ENCODE assay signal across 22 cellular contexts in genomic region chr6:169168706-169169105, GRCh38.
DNase-seq lines count a peak whose midpoint lies in the region; ATAC-seq, FAIRE-seq and TF ChIP-seq lines count a peak whose summit lies in the region.
"Had no signal": no experiment of that assay in that cellular context is flagged by ENCODE, and none has a peak within 500 bp of the region (broad histone marks: within the 10 kb centered on the region; RNA-seq: fewer than 3 reads in every experiment).

No MANE protein-coding gene starts in this region.

- H3K9me2 ChIP-seq in HCT116 (ENCODE audit: insufficient read depth) = no peaks in the 10 kb centered on the region

- H3K9me3 ChIP-seq in HCT116 (ENCODE audit: control insufficient read depth in 1 of 2, insufficient read depth in 1 of 2, low read depth in 1 of 2, low read length in 2 of 2) = no peaks in the 10 kb centered on the region
- H3K9me3 ChIP-seq in ascending aorta = no peaks in the 10 kb centered on the region
- no peaks in the 10 kb centered on the region for H3K9me3 ChIP-seq in right atrium auricular region
- H3K9me3 ChIP-seq in skeletal muscle satellite cell (replicated peaks; ENCODE audit: low read length) = peaks cover 4% of the 10 kb centered on the region
- no peaks in the 10 kb centered on the region for H3K9me3 ChIP-seq in gastroesophageal sphincter
- H3K9me3 ChIP-seq: adrenal gland, tibial nerve had no signal

- H3K27me3 ChIP-seq in HCT116 (ENCODE audit: insufficient read depth, low read length) (no peaks in the 10 kb centered on the region), ascending aorta (no peaks in the 10 kb centered on the region), right atrium auricular region (no peaks in the 10 kb centered on the region), skeletal muscle satellite cell (ENCODE audit: control insufficient read depth, insufficient read depth, low read length) (no peaks in the 10 kb centered on the region), gastroesophageal sphincter (no peaks in the 10 kb centered on the region)
- H3K27me3 ChIP-seq: adrenal gland, tibial nerve had no signal

- no peaks in the 10 kb centered on the region for H3K79me2 ChIP-seq in HCT116 (ENCODE audit: insufficient read depth, low read length)

- no peak for ATAC-seq in HCT116
- no peak for ATAC-seq in gastroesophageal sphincter
- ATAC-seq: effector memory CD8-positive, alpha-beta T cell; stimulated activated effector memory CD8-positive, alpha-beta T cell treated with anti-CD3 and anti-CD28 coated beads, Interleukin-12 subunit alpha, Interleukin-12 subunit beta, amount 100 ng/mL, for 72 hours; T-cell had no signal

- H4K20me1 ChIP-seq in HCT116 (ENCODE audit: insufficient read depth) = no peaks in the 10 kb centered on the region

- CTCF ChIA-PET in HCT116 (lab: Charles Lee) = no interaction called here

- RAD21 ChIA-PET in HCT116 (lab: Charles Lee; ENCODE audit: low non-redundant PET in 1 of 2, low total read pairs in 2 of 2, uncharacterized antibody in 2 of 2, unreplicated experiment in 2 of 2) = no interaction called here

- POLR2A ChIA-PET in HCT116 (lab: Charles Lee) = no interaction called here

- TF ChIP-seq POLR2A in HCT116 (IDR thresholded peaks at IDR 0.05; ENCODE audit: borderline replicate concordance, extremely low read depth, insufficient read depth, insufficient read length) (no peak), gastroesophageal sphincter (IDR thresholded peaks at IDR 0.05) (no peak)

- TF ChIP-seq EP300 in gastroesophageal sphincter (IDR thresholded peaks at IDR 0.05) = no peak

- H3K9ac ChIP-seq in HCT116 (ENCODE audit: low read length) (peak overlapping the region; percentile 49), skeletal muscle satellite cell (ENCODE audit: low read depth, low read length) (peak overlapping the region; percentile 83)
- H3K9ac ChIP-seq: KMS-11 had no signal

- no peak for TF ChIP-seq CTCF in HCT116 (IDR thresholded peaks at IDR 0.05 in 2 of 3, conservative IDR thresholded peaks at IDR 0.05 in 1 of 3; ENCODE audit: borderline replicate concordance in 1 of 3, insufficient read depth in 1 of 3, low read depth in 2 of 3, low read length in 2 of 3)
- no peak for TF ChIP-seq CTCF in ascending aorta (IDR thresholded peaks at IDR 0.05)
- TF ChIP-seq CTCF in right atrium auricular region (IDR thresholded peaks at IDR 0.05) = no peak
- TF ChIP-seq CTCF in gastroesophageal sphincter (IDR thresholded peaks at IDR 0.05) = no peak
- no peak for TF ChIP-seq CTCF in D721Med (IDR thresholded peaks at IDR 0.05; ENCODE audit: insufficient read depth, missing control alignments)

- no peak overlapping the region for H3K27ac ChIP-seq in HCT116 (ENCODE audit: low read depth, low read length)
- H3K27ac ChIP-seq in ascending aorta = peak overlapping the region; percentile 87 to 95
- H3K27ac ChIP-seq in right atrium auricular region = peak overlapping the region; percentile 72 to 80
- no peak overlapping the region for H3K27ac ChIP-seq in gastroesophageal sphincter
- H3K27ac ChIP-seq: KMS-11 had no signal

- H3K4me1 ChIP-seq in HCT116 (ENCODE audit: control insufficient read depth in 1 of 2, insufficient read depth in 2 of 2, low read length in 2 of 2) (peaks cover 24 to 66% of the 10 kb centered on the region in 2 experiments), ascending aorta (peaks cover 12 to 66% of the 10 kb centered on the region in 2 donors), right atrium auricular region (peaks cover 0 to 16% of the 10 kb centered on the region in 2 donors), skeletal muscle satellite cell (ENCODE audit: control insufficient read depth, insufficient read depth, low read length) (peaks cover 58% of the 10 kb centered on the region), gastroesophageal sphincter (peaks cover 0 to 13% (median 0%) of the 10 kb centered on the region in 3 donors)
- H3K4me1 ChIP-seq: adrenal gland had no signal

- no peak for FAIRE-seq in D721Med (lab: Jason Lieb, UNC)
- FAIRE-seq: H54 had no signal

- peak overlapping the region; percentile 78 for H3K4me2 ChIP-seq in HCT116 (ENCODE audit: low read length)
- peak overlapping the region; percentile 47 for H3K4me2 ChIP-seq in skeletal muscle satellite cell (ENCODE audit: low read length)
- H3K4me2 ChIP-seq: KMS-11 had no signal

- H3K4me3 ChIP-seq in HCT116 (replicated peaks in 1 of 2; ENCODE audit: low read depth in 1 of 2, low read length in 2 of 2) (no peak overlapping the region), ascending aorta (no peak overlapping the region), right atrium auricular region (no peak overlapping the region), skeletal muscle satellite cell (ENCODE audit: low read length) (no peak overlapping the region), gastroesophageal sphincter (no peak overlapping the region)
- H3K4me3 ChIP-seq: adrenal gland, tibial nerve had no signal

- 75 to 87% methylated on average over 5 to 15 of the region's 16 CpGs for WGBS in gastroesophageal sphincter (ENCODE audit: low coverage in 1 of 2), 2 donors

- BruUV-seq in HCT116 (replicated peaks; lab: Mats Ljungman, UMichigan) = TSS peak; percentile 69

- no peak for DNase-seq in HCT116 (ENCODE audit: low read depth, low spot score)
- DNase-seq in ascending aorta (ENCODE audit: low spot score in 2 of 2) = peak in 1 of 2 donors; percentile 58
- no peak for DNase-seq in right atrium auricular region (ENCODE audit: low spot score)
- DNase-seq in D721Med (ENCODE audit: insufficient read length, low spot score) = no peak
- no peak for DNase-seq in NCI-H187 (lab: John Stamatoyannopoulos, UW)
- DNase-seq: activated CD4-positive, alpha-beta T cell treated with anti-CD3 and anti-CD28 coated beads, Interleukin-2, amount 10 ng/mL, durations not matched to agents 7 days and 5 days; activated gamma-delta T cell treated with Interleukin-2 at 50 U/mL for 16 hours; activated T-cell treated with anti-CD3 and anti-CD28 coated beads for 4 hours; DND-41; effector memory CD8-positive, alpha-beta T cell; MV-4-11; NCI-H1694; NCI-H748 treated with DMSO at 0.1 percent for 48 hours; nucleus accumbens had no signal

- H2AFZ ChIP-seq in HCT116 (ENCODE audit: low read depth, low read length, poor library complexity, severe bottlenecking) = peak overlapping the region; percentile 1

- H3K36me3 ChIP-seq in HCT116 (ENCODE audit: control insufficient read depth in 1 of 2, insufficient read depth in 2 of 2, low read length in 2 of 2) = no peaks in the 10 kb centered on the region
- H3K36me3 ChIP-seq in ascending aorta = no peaks in the 10 kb centered on the region
- no peaks in the 10 kb centered on the region for H3K36me3 ChIP-seq in right atrium auricular region
- H3K36me3 ChIP-seq in skeletal muscle satellite cell (ENCODE audit: insufficient read depth, low read length) = peaks cover 9% of the 10 kb centered on the region
- no peaks in the 10 kb centered on the region for H3K36me3 ChIP-seq in gastroesophageal sphincter
- H3K36me3 ChIP-seq: adrenal gland, tibial nerve had no signal

- intact Hi-C loops in HCT116 (cut with micrococcal nuclease) = no loop called here
- intact Hi-C loops in ascending aorta (cut with DNase I) = loop anchor here (1.0 to 10.0 kb wide), 4 partner anchors 21 to 1624 kb away; no protein-coding TSS in a partner anchor

- TF ChIP-seq RAD21 in HCT116 (IDR thresholded peaks at IDR 0.05; ENCODE audit: low read depth) = no peak

TF ChIP-seq in HCT116, 20 proteins besides CTCF, POLR2A, EP300 and RAD21 (continues in another document):
- TF ChIP-seq SP1 (IDR thresholded peaks at IDR 0.05; ENCODE audit: low read depth) = no peak
- TF ChIP-seq YY1 (IDR thresholded peaks at IDR 0.05; ENCODE audit: extremely low read depth, insufficient replicate concordance, low read depth, low read length) = no peak
- TF ChIP-seq ZFX (IDR thresholded peaks at IDR 0.05) = no peak
- no peak for TF ChIP-seq REST (IDR thresholded peaks at IDR 0.05; ENCODE audit: low read depth)
- TF ChIP-seq JUND (IDR thresholded peaks at IDR 0.05) = no peak
- no peak for TF ChIP-seq EZH2 (IDR thresholded peaks at IDR 0.05)
- TF ChIP-seq CBX3 (IDR thresholded peaks at IDR 0.05; ENCODE audit: low read depth) = no peak

Comparison
In these comparisons a context has a peak if more than half of its experiments do, and no peak if none do; other contexts are left out.
1. H3K27ac ChIP-seq: peak in ascending aorta (2 of 2) and right atrium auricular region (2 of 2); none in HCT116 (single experiment) and gastroesophageal sphincter (0 of 4).